ENCODE assay signal across 13 cellular contexts in genomic region chr20:32387262-32387661, GRCh38. TPM values are rescaled to one million over a fixed set of nuclear protein-coding genes. Genes with fewer than 3 reads are reported as not detected.
DNase-seq lines count a peak whose midpoint lies in the region; ATAC-seq and TF ChIP-seq lines count a peak whose summit lies in the region.
"Had no signal": no experiment of that assay in that cellular context is flagged by ENCODE, and none has a peak within 500 bp of the region (broad histone marks: within the 10 kb centered on the region; RNA-seq: fewer than 3 reads in every experiment).

No MANE protein-coding gene starts in this region.

- peak; percentile 65 to 81 (median 76) for DNase-seq in CD4-positive, alpha-beta memory T cell
- DNase-seq in GM12865 (ENCODE audit: low read depth) (peak; percentile 29), T-helper 17 cell (no peak), HAP-1 (ENCODE audit: low spot score in 2 of 2) (no peak), NCI-H1048 (lab: John Stamatoyannopoulos, UW) (no peak)
- DNase-seq in effector memory CD4-positive, alpha-beta T cell = peak in 2 of 3 donors; percentile 4 to 15
- DNase-seq: glutamatergic neuron, Karpas-422, NCI-H748 treated with DMSO at 0.1 percent for 48 hours had no signal

- no peak overlapping the region for H3K4me3 ChIP-seq in CD4-positive, alpha-beta memory T cell (ENCODE audit: low read length in 2 of 2)
- H3K4me3 ChIP-seq in GM12865 (ENCODE audit: low read depth, low read length) (no peak overlapping the region), HAP-1 (no peak overlapping the region)
- H3K4me3 ChIP-seq in effector memory CD4-positive, alpha-beta T cell (ENCODE audit: insufficient read depth, low read depth, low read length, poor library complexity, severe bottlenecking) = no peak overlapping the region
- H3K4me3 ChIP-seq: skin epidermis, suprapubic skin had no signal

- peak; percentile 96 for ATAC-seq in T-helper 17 cell
- no peak for ATAC-seq in HG03025 (IDR thresholded peaks at IDR 0.05; ENCODE audit: low FRiP score, unreplicated experiment)
- ATAC-seq in HG03159 (IDR thresholded peaks at IDR 0.05; ENCODE audit: unreplicated experiment) = no peak

- H3K27me3 Mint-ChIP-seq in CD4-positive, alpha-beta memory T cell = no peaks in the 10 kb centered on the region
- no peaks in the 10 kb centered on the region for H3K27me3 Mint-ChIP-seq in T-helper 17 cell

- in situ Hi-C loops in HAP-1 (cut with MboI; ENCODE audit: low sequenced_read_pairs) = no loop called here

- intact Hi-C loops in CD4-positive, alpha-beta memory T cell (cut with micrococcal nuclease) = no loop called here

- POLR2A ChIA-PET in CD4-positive, alpha-beta memory T cell (lab: Charles Lee; ENCODE audit: partially characterized antibody) = interaction anchor here (1.3 kb wide), 1 partner anchor 27 kb away, joined by 5 read pairs; no protein-coding TSS in a partner anchor

- H3K27ac Mint-ChIP-seq in CD4-positive, alpha-beta memory T cell = peak overlapping the region; percentile 43 to 95 (median 62)
- no peak overlapping the region for H3K27ac Mint-ChIP-seq in T-helper 17 cell

- peak overlapping the region in 7 of 8 donors; percentile 4 to 65 (median 27) for H3K4me3 Mint-ChIP-seq in CD4-positive, alpha-beta memory T cell
- no peak overlapping the region for H3K4me3 Mint-ChIP-seq in T-helper 17 cell

- peaks cover 14 to 28% of the 10 kb centered on the region in 2 donors for H3K36me3 Mint-ChIP-seq in CD4-positive, alpha-beta memory T cell
- H3K36me3 Mint-ChIP-seq in T-helper 17 cell (ENCODE audit: low read depth) = peaks cover 4% of the 10 kb centered on the region

- H3K9me3 ChIP-seq in CD4-positive, alpha-beta memory T cell (ENCODE audit: control insufficient read depth in 1 of 2, low read length in 2 of 2) = no peaks in the 10 kb centered on the region
- no peaks in the 10 kb centered on the region for H3K9me3 ChIP-seq in T-helper 17 cell (ENCODE audit: control insufficient read depth, low read length, poor library complexity, severe bottlenecking)
- H3K9me3 ChIP-seq in effector memory CD4-positive, alpha-beta T cell (ENCODE audit: control insufficient read depth, low read length) = no peaks in the 10 kb centered on the region
- H3K9me3 ChIP-seq in HAP-1 = no peaks in the 10 kb centered on the region
- H3K9me3 ChIP-seq: suprapubic skin had no signal

- H3K4me1 ChIP-seq in CD4-positive, alpha-beta memory T cell (ENCODE audit: insufficient read depth, low read length) = peaks cover 42% of the 10 kb centered on the region
- peaks cover 13% of the 10 kb centered on the region for H3K4me1 ChIP-seq in effector memory CD4-positive, alpha-beta T cell (ENCODE audit: control insufficient read depth, insufficient read depth, low read length, poor library complexity, severe bottlenecking)
- no peaks in the 10 kb centered on the region for H3K4me1 ChIP-seq in HAP-1

- peaks cover 5% of the 10 kb centered on the region for H3K36me3 ChIP-seq in CD4-positive, alpha-beta memory T cell (ENCODE audit: insufficient read depth, low read length)
- peaks cover 17% of the 10 kb centered on the region for H3K36me3 ChIP-seq in effector memory CD4-positive, alpha-beta T cell (ENCODE audit: control insufficient read depth, insufficient read depth, low read length)
- H3K36me3 ChIP-seq in HAP-1 (replicated peaks) = peaks cover 4% of the 10 kb centered on the region

- H3K4me1 Mint-ChIP-seq in CD4-positive, alpha-beta memory T cell = peaks cover 43 to 68% (median 54%) of the 10 kb centered on the region in 4 donors
- H3K4me1 Mint-ChIP-seq in T-helper 17 cell = peaks cover 44% of the 10 kb centered on the region

- H3K27me3 ChIP-seq in CD4-positive, alpha-beta memory T cell (ENCODE audit: insufficient read depth, low read length) = no peaks in the 10 kb centered on the region
- H3K27me3 ChIP-seq in effector memory CD4-positive, alpha-beta T cell (replicated peaks; ENCODE audit: control insufficient read depth, insufficient read depth, low read length, poor library complexity, severe bottlenecking) = no peaks in the 10 kb centered on the region
- H3K27me3 ChIP-seq in HAP-1 (ENCODE audit: low read depth) = no peaks in the 10 kb centered on the region
- H3K27me3 ChIP-seq: suprapubic skin had no signal

- no peak for TF ChIP-seq CTCF in GM12865 (IDR thresholded peaks at IDR 0.05; ENCODE audit: insufficient read depth, low read depth, low read length, missing control alignments)

- no peak overlapping the region for H3K27ac ChIP-seq in CD4-positive, alpha-beta memory T cell (ENCODE audit: low read depth, low read length)
- no peak overlapping the region for H3K27ac ChIP-seq in effector memory CD4-positive, alpha-beta T cell (ENCODE audit: insufficient read depth, low read length, poor library complexity, severe bottlenecking)
- H3K27ac ChIP-seq: suprapubic skin had no signal

- H3K9me3 Mint-ChIP-seq in CD4-positive, alpha-beta memory T cell = no peaks in the 10 kb centered on the region

- CTCF ChIA-PET in CD4-positive, alpha-beta memory T cell (lab: Charles Lee; ENCODE audit: partially characterized antibody) = interaction anchor here (1.4 kb wide), 1 partner anchor 266 kb away, joined by 4 read pairs; no protein-coding TSS in a partner anchor

RNA-seq across cellular contexts. Expression of gene ASXL1, which starts 29.1 kb away (rescaled TPM):
- 100 to 1,000 TPM; 126 to 127 TPM for total RNA-seq in CD4-positive, alpha-beta memory T cell
- 10 to 100 TPM in 1 of 2 donors, 1 to 10 TPM in 1; 8.8 to 20.1 TPM for polyA plus RNA-seq in CD4-positive, alpha-beta memory T cell
- 100 to 1,000 TPM; 198 to 207 TPM for total RNA-seq in T-helper 17 cell

Comparison
In these comparisons a context has a peak if more than half of its experiments do, and no peak if none do; other contexts are left out.
1. DNase-seq: peak in CD4-positive, alpha-beta memory T cell (5 of 5), GM12865 (single experiment) and effector memory CD4-positive, alpha-beta T cell (2 of 3); none in T-helper 17 cell (0 of 3), HAP-1 (0 of 2) and NCI-H1048 (single experiment).